Comparison of ENCODE assay signal across 35 cellular contexts in genomic region chr12:20400003-20400402, GRCh38. TPM values are rescaled to one million over a fixed set of nuclear protein-coding genes. Genes with fewer than 3 reads are reported as not detected.
"Had no signal": no experiment of that assay in that cellular context is flagged by ENCODE, and none has a peak within 500 bp of the region (broad histone marks: within the 10 kb centered on the region; RNA-seq: fewer than 3 reads in every experiment).

No MANE protein-coding gene starts in this region.

- H3K9me3 ChIP-seq: MG63, Peyer's patch had no signal

- H3K4me1 ChIP-seq: Peyer's patch had no signal

- ATAC-seq: activated CD8-positive, alpha-beta memory T cell treated with anti-CD3 and anti-CD28 coated beads, Interleukin-2, amount 10 ng/mL, durations not matched to agents 7 days and 5 days; activated naive CD8-positive, alpha-beta T cell treated with anti-CD3 and anti-CD28 coated beads, Interleukin-2, amount 50 U/mL, for 24 hours; PC-3 had no signal

- DNase-seq: activated CD4-positive, alpha-beta memory T cell treated with anti-CD3 and anti-CD28 coated beads, Interleukin-2, amount 10 ng/mL, durations not matched to agents 7 days and 5 days; activated CD4-positive, alpha-beta T cell treated with anti-CD3 and anti-CD28 coated beads for 1 hour; activated CD4-positive, alpha-beta T cell treated with anti-CD3 and anti-CD28 coated beads for 48 hours; activated CD4-positive, CD25-positive, alpha-beta regulatory T cell; activated CD8-positive, alpha-beta memory T cell treated with anti-CD3 and anti-CD28 coated beads for 24 hours; activated CD8-positive, alpha-beta memory T cell treated with anti-CD3 and anti-CD28 coated beads, Interleukin-2, amount 10 ng/mL, durations not matched to agents 7 days and 5 days; activated CD8-positive, alpha-beta memory T cell treated with anti-CD3 and anti-CD28 coated beads, Interleukin-2, amount 50 U/mL, for 48 hours; activated effector memory CD4-positive, alpha-beta T cell treated with Interleukin-2 at 50 U/mL for 16 hours; activated naive CD4-positive, alpha-beta T cell treated with anti-CD3 and anti-CD28 coated beads, Interleukin-2, amount 10 ng/mL, durations not matched to agents 7 days and 5 days; activated naive CD8-positive, alpha-beta T cell treated with anti-CD3 and anti-CD28 coated beads, Interleukin-2, amount 50 U/mL, for 24 hours; activated T-cell treated with anti-CD3 and anti-CD28 coated beads, Interleukin-2, amount 50 U/mL, for 48 hours; anterior cingulate cortex; central memory CD4-positive, alpha-beta T cell; Karpas-422; KBM-7; MG63; NCI-H1048; NCI-H1105 treated with DMSO at 0.1 percent for 48 hours; NCI-H1436; NCI-H1694; NCI-H1930; NCI-H2081 treated with DMSO at 0.1 percent for 48 hours; NCI-H2171 treated with DMSO at 0.1 percent for 48 hours; NCI-H226; NCI-H524 treated with DMSO at 0.1 percent for 48 hours; NK-92 treated with Interleukin-12 subunit alpha and Interleukin-12 subunit beta, amount 100 ng/mL, for 24 hours; PC-3; Peyer's patch; RPMI8226; SW 1271; T-helper 1 cell; T-helper 2 cell; T-helper 9 cell; WERI-Rb-1 had no signal

- H3K27me3 ChIP-seq: MG63, Peyer's patch had no signal

- H3K36me3 ChIP-seq: MG63, Peyer's patch, WERI-Rb-1 had no signal

- H3K27ac ChIP-seq: Peyer's patch, WERI-Rb-1 had no signal

- H3K4me3 ChIP-seq: MG63, Peyer's patch had no signal

RNA-seq across cellular contexts. Expression of gene PDE3A, which starts 31.7 kb away (rescaled TPM):
- total RNA-seq: activated CD4-positive, alpha-beta memory T cell treated with anti-CD3 and anti-CD28 coated beads, Interleukin-2, amount 10 ng/mL, durations not matched to agents 7 days and 5 days; activated CD8-positive, alpha-beta memory T cell treated with anti-CD3 and anti-CD28 coated beads, Interleukin-2, amount 10 ng/mL, durations not matched to agents 7 days and 5 days had no signal
- polyA plus RNA-seq: IgD-negative memory B cell had no signal
